ENCODE assay signal across 8 cellular contexts in genomic region chr1:8395433-8395866, GRCh38.
A peak's percentile ranks its signal among the peaks of the same experiment; 100 is the strongest.
DNase-seq lines count a peak whose midpoint lies in the region; ATAC-seq lines count a peak whose summit lies in the region.

No MANE protein-coding gene starts in this region.

- WGBS in mesendoderm (ENCODE audit: extremely low coverage, insufficient coverage, low lambda C conversion rate) = no CpG with 5 or more reads among the region's 2 CpGs

- H3K56ac ChIP-seq in mesendoderm (ENCODE audit: low read length) = no peak overlapping the region

- H2BK5ac ChIP-seq in mesendoderm (ENCODE audit: low read length) = no peak overlapping the region

- H3K79me2 ChIP-seq in mesendoderm (ENCODE audit: control insufficient read depth, insufficient read depth, low read length) = peaks cover 22% of the 10 kb centered on the region

- H3K4me2 ChIP-seq in mesendoderm (ENCODE audit: low read length) = no peak overlapping the region

- H4K5ac ChIP-seq in mesendoderm (ENCODE audit: low read length) = no peak overlapping the region

- peak overlapping the region; percentile 17 to 89 (median 85) for H3K4me3 Mint-ChIP-seq in CD8-positive, alpha-beta memory T cell
- peak overlapping the region; percentile 72 for H3K4me3 Mint-ChIP-seq in activated naive CD8-positive, alpha-beta T cell treated with anti-CD3 and anti-CD28 coated beads for 36 hours
- H3K4me3 Mint-ChIP-seq in naive thymus-derived CD8-positive, alpha-beta T cell = peak overlapping the region; percentile 68 to 88 (median 84)

- H2BK120ac ChIP-seq in mesendoderm (ENCODE audit: low read depth, low read length) = no peak overlapping the region

- no peaks in the 10 kb centered on the region for H3K9me3 ChIP-seq in CD8-positive, alpha-beta memory T cell (ENCODE audit: low read length)
- no peaks in the 10 kb centered on the region for H3K9me3 ChIP-seq in HUES6 (ENCODE audit: control insufficient read depth, insufficient read depth, low read depth, low read length)

- peaks cover 61% of the 10 kb centered on the region for H3K4me1 ChIP-seq in CD8-positive, alpha-beta memory T cell (ENCODE audit: insufficient read depth, low read length)
- H3K4me1 ChIP-seq in HUES6 (ENCODE audit: control insufficient read depth, insufficient read depth, low read length) (peaks cover 33% of the 10 kb centered on the region), mesendoderm (ENCODE audit: control insufficient read depth, low read depth, low read length) (peaks cover 19% of the 10 kb centered on the region)

- DNase-seq in CD8-positive, alpha-beta memory T cell = peak in 2 of 5 donors; percentile 26 to 38
- no peak for DNase-seq in activated naive CD8-positive, alpha-beta T cell treated with anti-CD3 and anti-CD28 coated beads for 36 hours
- DNase-seq in naive thymus-derived CD8-positive, alpha-beta T cell = peak in 3 of 10 donors; percentile 33 to 48 (median 47)
- DNase-seq in H4 (ENCODE audit: low spot score) (no peak), mesendoderm (no peak), NCI-H2107 treated with DMSO at 0.1 percent for 48 hours (lab: John Stamatoyannopoulos, UW; ENCODE audit: unreplicated experiment) (no peak), hypothalamus (lab: John Stamatoyannopoulos, UW) (no peak)

- CTCF ChIA-PET in CD8-positive, alpha-beta memory T cell (lab: Charles Lee) = no interaction called here

- H3K27me3 ChIP-seq in CD8-positive, alpha-beta memory T cell (ENCODE audit: insufficient read depth, low read length, poor library complexity, severe bottlenecking) = no peaks in the 10 kb centered on the region
- no peaks in the 10 kb centered on the region for H3K27me3 ChIP-seq in HUES6 (ENCODE audit: control insufficient read depth, insufficient read depth, low read length)
- H3K27me3 ChIP-seq in mesendoderm (ENCODE audit: insufficient read depth, low read length, poor library complexity) = no peaks in the 10 kb centered on the region

- no peak overlapping the region for H3K23ac ChIP-seq in mesendoderm (ENCODE audit: low read length)

- no peak overlapping the region for H2BK15ac ChIP-seq in mesendoderm (replicated peaks; ENCODE audit: low read depth)

- no peak overlapping the region for H3K9ac ChIP-seq in HUES6 (ENCODE audit: low read length)
- no peak overlapping the region for H3K9ac ChIP-seq in mesendoderm (ENCODE audit: low read length)

- H3K27ac ChIP-seq in CD8-positive, alpha-beta memory T cell (ENCODE audit: low read depth, low read length) = no peak overlapping the region
- H3K27ac ChIP-seq in HUES6 (ENCODE audit: low read depth, low read length) (peak overlapping the region; percentile 37; the same call in 1 of the 2 replicates), mesendoderm (ENCODE audit: low read depth, low read length) (no peak overlapping the region)

- peak overlapping the region; percentile 74 to 95 (median 90) for H3K27ac Mint-ChIP-seq in CD8-positive, alpha-beta memory T cell
- H3K27ac Mint-ChIP-seq in activated naive CD8-positive, alpha-beta T cell treated with anti-CD3 and anti-CD28 coated beads for 36 hours = peak overlapping the region; percentile 89
- peak overlapping the region; percentile 61 to 92 (median 84) for H3K27ac Mint-ChIP-seq in naive thymus-derived CD8-positive, alpha-beta T cell

- POLR2A ChIA-PET in CD8-positive, alpha-beta memory T cell (lab: Charles Lee) = interaction anchor here (0.6 kb wide), 2 partner anchors 149 to 421 kb away, joined by 4 to 6 read pairs; no protein-coding TSS in a partner anchor
- POLR2A ChIA-PET in naive thymus-derived CD8-positive, alpha-beta T cell (lab: Charles Lee) = interaction anchor here (0.6 to 1.0 kb wide), 3 partner anchors 12 to 90 kb away, joined by 3 to 4 read pairs (median 4); no protein-coding TSS in a partner anchor

- peaks cover 72 to 88% (median 84%) of the 10 kb centered on the region in 3 donors for H3K4me1 Mint-ChIP-seq in CD8-positive, alpha-beta memory T cell
- H3K4me1 Mint-ChIP-seq in activated naive CD8-positive, alpha-beta T cell treated with anti-CD3 and anti-CD28 coated beads for 36 hours = peaks cover 64% of the 10 kb centered on the region
- peaks cover 44 to 81% (median 73%) of the 10 kb centered on the region in 4 donors for H3K4me1 Mint-ChIP-seq in naive thymus-derived CD8-positive, alpha-beta T cell

- H3K27me3 Mint-ChIP-seq in CD8-positive, alpha-beta memory T cell = peaks cover 0 to 2% of the 10 kb centered on the region in 2 donors
- H3K27me3 Mint-ChIP-seq in activated naive CD8-positive, alpha-beta T cell treated with anti-CD3 and anti-CD28 coated beads for 36 hours = no peaks in the 10 kb centered on the region
- no peaks in the 10 kb centered on the region for H3K27me3 Mint-ChIP-seq in naive thymus-derived CD8-positive, alpha-beta T cell

- H3K36me3 Mint-ChIP-seq in CD8-positive, alpha-beta memory T cell = peaks cover 0 to 29% (median 10%) of the 10 kb centered on the region in 3 donors
- H3K36me3 Mint-ChIP-seq in activated naive CD8-positive, alpha-beta T cell treated with anti-CD3 and anti-CD28 coated beads for 36 hours = peaks cover 50% of the 10 kb centered on the region
- H3K36me3 Mint-ChIP-seq in naive thymus-derived CD8-positive, alpha-beta T cell = peaks cover 0 to 20% (median 4%) of the 10 kb centered on the region in 3 donors

- H3K4me3 ChIP-seq in CD8-positive, alpha-beta memory T cell (ENCODE audit: low read length) = peak overlapping the region; percentile 13
- no peak overlapping the region for H3K4me3 ChIP-seq in HUES6 (ENCODE audit: low read depth, low read length)
- H3K4me3 ChIP-seq in mesendoderm (ENCODE audit: low read length) = no peak overlapping the region

- peaks cover 11% of the 10 kb centered on the region for H3K36me3 ChIP-seq in CD8-positive, alpha-beta memory T cell (ENCODE audit: insufficient read depth, low read length)
- H3K36me3 ChIP-seq in HUES6 (ENCODE audit: control insufficient read depth, insufficient read depth, low read length) = peaks cover 5% of the 10 kb centered on the region; the same call in 1 of the 2 replicates
- peaks cover 2% of the 10 kb centered on the region for H3K36me3 ChIP-seq in mesendoderm (ENCODE audit: control insufficient read depth, insufficient read depth, low read length)

- no peaks in the 10 kb centered on the region for H3K9me3 Mint-ChIP-seq in CD8-positive, alpha-beta memory T cell
- peaks cover 1% of the 10 kb centered on the region for H3K9me3 Mint-ChIP-seq in activated naive CD8-positive, alpha-beta T cell treated with anti-CD3 and anti-CD28 coated beads for 36 hours
- no peaks in the 10 kb centered on the region for H3K9me3 Mint-ChIP-seq in naive thymus-derived CD8-positive, alpha-beta T cell

- peaks cover 25% of the 10 kb centered on the region for H3K79me1 ChIP-seq in mesendoderm (ENCODE audit: low read length)

- H2AK5ac ChIP-seq in mesendoderm (ENCODE audit: low read length) = no peak overlapping the region

- H4K8ac ChIP-seq in mesendoderm (ENCODE audit: low read depth, low read length) = no peak overlapping the region

- peak; percentile 73 to 75 for ATAC-seq in naive thymus-derived CD8-positive, alpha-beta T cell

- no peak overlapping the region for H3K4ac ChIP-seq in mesendoderm (ENCODE audit: low read depth, low read length)

- H3K18ac ChIP-seq in mesendoderm (ENCODE audit: low read length) = no peak overlapping the region
